In genomic region chr11:107696140-107696539, GRCh38 we compare ENCODE assay signal across 14 cellular contexts. TPM values are rescaled to one million over a fixed set of nuclear protein-coding genes. Genes with fewer than 3 reads are reported as not detected.
DNase-seq lines count a peak whose midpoint lies in the region; ATAC-seq, FAIRE-seq and TF ChIP-seq lines count a peak whose summit lies in the region.
"Had no signal": no experiment of that assay in that cellular context is flagged by ENCODE, and none has a peak within 500 bp of the region (broad histone marks: within the 10 kb centered on the region; RNA-seq: fewer than 3 reads in every experiment).

No MANE protein-coding gene starts in this region.

- H3K9me3 Mint-ChIP-seq in nephron: peaks cover 12% of the 10 kb centered on the region
- H3K9me3 Mint-ChIP-seq: activated T-helper 17 cell treated with anti-CD3 and anti-CD28 coated beads, Interleukin-2, amount 50 U/mL, for 72 hours had no signal

- CTCF ChIA-PET in endothelial cell of umbilical vein (lab: Charles Lee): interaction anchor here (0.6 to 1.6 kb wide), 11 partner anchors 13 to 203 kb away, joined by 3 to 13 read pairs (median 3); no protein-coding TSS in a partner anchor

- no peaks in the 10 kb centered on the region for H3K36me3 Mint-ChIP-seq in nephron (ENCODE audit: low read depth)

- H4K20me1 ChIP-seq in endothelial cell of umbilical vein (replicated peaks; ENCODE audit: control insufficient read depth, extremely low read depth, insufficient read depth, low read length): no peaks in the 10 kb centered on the region

- 25 to 67% (median 48%) methylated on average over 1 of the region's 1 CpG for WGBS in spleen, 5 donors

- peak; percentile 50 for DNase-seq in COLO829 (ENCODE audit: low spot score)
- peak; percentile 49 for DNase-seq in NCI-H446 treated with DMSO at 0.1 percent for 48 hours (lab: John Stamatoyannopoulos, UW)
- DNase-seq in endothelial cell of umbilical vein (ENCODE audit: low read depth, low spot score): peak; percentile 90
- no peak for DNase-seq in spleen
- DNase-seq: activated B cell treated with CpG ODN at 0.5 μM for 24 hours; DMS79 treated with DMSO at 0.1 percent for 48 hours; GOT3; midbrain; stimulated activated naive CD8-positive, alpha-beta T cell treated with anti-CD3 and anti-CD28 coated beads, Interleukin-15, Interleukin-2, amounts not matched to agents 100 U/mL and 50 U/mL, for 24 hours had no signal

- H3K27ac ChIP-seq in endothelial cell of umbilical vein (ENCODE audit: insufficient read depth, low read depth, low read length) (peak overlapping the region; percentile 15), spleen (no peak overlapping the region)

- peak overlapping the region in 2 of 3 experiments; percentile 5 to 45 for H3K27ac Mint-ChIP-seq in nephron
- H3K27ac Mint-ChIP-seq: activated B cell treated with CpG ODN at 0.5 μM for 24 hours; activated T-helper 17 cell treated with anti-CD3 and anti-CD28 coated beads, Interleukin-2, amount 50 U/mL, for 72 hours had no signal

- H3K27me3 Mint-ChIP-seq in nephron (ENCODE audit: low read depth): no peaks in the 10 kb centered on the region

- H2AFZ ChIP-seq in endothelial cell of umbilical vein (ENCODE audit: low read depth, low read length): no peak overlapping the region

- H3K27me3 ChIP-seq in endothelial cell of umbilical vein (ENCODE audit: control insufficient read depth in 2 of 2, insufficient read depth in 2 of 2, low read length in 2 of 2): no peaks in the 10 kb centered on the region
- peaks cover 0 to 26% (median 3%) of the 10 kb centered on the region in 7 donors for H3K27me3 ChIP-seq in spleen (replicated peaks in 1 of 7)

- dilution Hi-C loops in endothelial cell of umbilical vein (cut with MboI; ENCODE audit: extremely low pct_ligation_motif_present, low sequenced_read_pairs): no loop called here

- H3K4me1 Mint-ChIP-seq in nephron: peaks cover 35% of the 10 kb centered on the region
- H3K4me1 Mint-ChIP-seq: activated B cell treated with CpG ODN at 0.5 μM for 24 hours; activated T-helper 17 cell treated with anti-CD3 and anti-CD28 coated beads, Interleukin-2, amount 50 U/mL, for 72 hours had no signal

- H3K36me3 ChIP-seq in endothelial cell of umbilical vein (ENCODE audit: control insufficient read depth in 2 of 2, extremely low read depth in 1 of 2, insufficient read depth in 2 of 2, low read length in 2 of 2): no peaks in the 10 kb centered on the region
- H3K36me3 ChIP-seq in spleen: no peaks in the 10 kb centered on the region

- H3K4me3 ChIP-seq in endothelial cell of umbilical vein (replicated peaks in 1 of 3; ENCODE audit: insufficient read depth in 1 of 3, low read depth in 1 of 3, low read length in 3 of 3) (no peak overlapping the region), spleen (no peak overlapping the region)

- H3K4me2 ChIP-seq in endothelial cell of umbilical vein (ENCODE audit: insufficient read depth, low read length): peak overlapping the region; percentile 73

- intact Hi-C loops in endothelial cell of umbilical vein (cut with micrococcal nuclease): loop anchor here (1.0 to 5.0 kb wide), 2 partner anchors 201 to 232 kb away; partner anchors contain the start of gene RAB39A
- intact Hi-C loops in spleen (cut with DNase I; ENCODE audit: low total_unique reads): no loop called here

- ATAC-seq in GM19328 (IDR thresholded peaks at IDR 0.05; ENCODE audit: unreplicated experiment) (no peak), GM21717 (IDR thresholded peaks at IDR 0.05; ENCODE audit: unreplicated experiment) (no peak), GM18519 (IDR thresholded peaks at IDR 0.05; ENCODE audit: low FRiP score, unreplicated experiment) (no peak)
- ATAC-seq: activated T-helper 17 cell treated with anti-CD3 and anti-CD28 coated beads, Interleukin-2, amount 50 U/mL, for 72 hours; stimulated activated naive CD8-positive, alpha-beta T cell treated with anti-CD3 and anti-CD28 coated beads, Interleukin-15, Interleukin-2, amounts not matched to agents 100 U/mL and 50 U/mL, for 24 hours had no signal

- BruUV-seq in endothelial cell of umbilical vein (replicated peaks; lab: Mats Ljungman, UMichigan): no TSS peak

- no peaks in the 10 kb centered on the region for H3K9me3 ChIP-seq in endothelial cell of umbilical vein (replicated peaks; ENCODE audit: control insufficient read depth, insufficient read depth, low read length)
- no peaks in the 10 kb centered on the region for H3K9me3 ChIP-seq in spleen

- H3K9me1 ChIP-seq in endothelial cell of umbilical vein (replicated peaks; ENCODE audit: control insufficient read depth, extremely low read depth, insufficient read depth, low read length): no peaks in the 10 kb centered on the region

- no peaks in the 10 kb centered on the region for H3K79me2 ChIP-seq in endothelial cell of umbilical vein (ENCODE audit: control insufficient read depth, insufficient read depth, low read length)

- no peak overlapping the region for H3K9ac ChIP-seq in endothelial cell of umbilical vein (replicated peaks; ENCODE audit: extremely low read depth, insufficient read depth, low read length)

- TF ChIP-seq POLR2A in endothelial cell of umbilical vein (IDR thresholded peaks at IDR 0.05; ENCODE audit: low read depth, low read length): no peak
- TF ChIP-seq POLR2A in spleen (IDR thresholded peaks at IDR 0.05): no peak

- H3K4me1 ChIP-seq in endothelial cell of umbilical vein (ENCODE audit: control insufficient read depth, extremely low read depth, insufficient read depth, low read length) (peaks cover 16% of the 10 kb centered on the region), spleen (no peaks in the 10 kb centered on the region)

- POLR2A ChIA-PET in endothelial cell of umbilical vein (lab: Charles Lee): no interaction called here

- H3K4me3 Mint-ChIP-seq in nephron: no peak overlapping the region
- H3K4me3 Mint-ChIP-seq: activated B cell treated with CpG ODN at 0.5 μM for 24 hours; activated T-helper 17 cell treated with anti-CD3 and anti-CD28 coated beads, Interleukin-2, amount 50 U/mL, for 72 hours had no signal

- TF ChIP-seq CTCF in endothelial cell of umbilical vein (IDR thresholded peaks at IDR 0.05; ENCODE audit: extremely low read depth in 1 of 2, insufficient read depth in 1 of 2, low read depth in 1 of 2, low read length in 2 of 2): no peak
- TF ChIP-seq CTCF in nephron (IDR thresholded peaks at IDR 0.05; ENCODE audit: unreplicated experiment in 3 of 3): no peak
- no peak for TF ChIP-seq CTCF in spleen (IDR thresholded peaks at IDR 0.05 in 8 of 11, conservative IDR thresholded peaks at IDR 0.05 in 3 of 11)

- peak; percentile 89 for FAIRE-seq in endothelial cell of umbilical vein (lab: Jason Lieb, UNC)

TF ChIP-seq in endothelial cell of umbilical vein, 7 proteins besides CTCF, POLR2A, EP300 and RAD21:
- no peak for TF ChIP-seq EZH2 (IDR thresholded peaks at IDR 0.05; ENCODE audit: borderline replicate concordance, low read depth, low read length, severe bottlenecking)
- peak; percentile 93 for TF ChIP-seq GATA2 (IDR thresholded peaks at IDR 0.05; ENCODE audit: insufficient read depth, insufficient read length, low read depth, low read length)
- peak; percentile 92 for TF ChIP-seq FOS (IDR thresholded peaks at IDR 0.05; ENCODE audit: borderline replicate concordance, insufficient read depth, low read length)
- TF ChIP-seq POLR2AphosphoS5 (IDR thresholded peaks at IDR 0.05; ENCODE audit: insufficient read depth, low read depth, low read length): peak; percentile 29
- peak; percentile 91 for TF ChIP-seq JUN (IDR thresholded peaks at IDR 0.05; ENCODE audit: borderline replicate concordance, insufficient read depth, insufficient read length, low read depth)

RNA-seq across cellular contexts. Expression of gene SLN, which starts 15.7 kb away (rescaled TPM):
- not detected in 2 replicates for total RNA-seq in endothelial cell of umbilical vein
- polyA plus RNA-seq in endothelial cell of umbilical vein: 0.25 TPM in 1 of 2 replicates, not detected in the other
- polyA plus RNA-seq in endothelial cell of umbilical vein (2011; cell fraction: cytosol; rRNA removed): not detected in 2 replicates
- polyA plus RNA-seq in endothelial cell of umbilical vein (2011; cell fraction: nucleus; rRNA removed): not detected in 2 replicates
- 0.27 TPM in 1 of 2 replicates, not detected in the other for polyA plus RNA-seq in endothelial cell of umbilical vein (2012)
- polyA minus RNA-seq in endothelial cell of umbilical vein: not detected in 2 replicates
- not detected for polyA minus RNA-seq in endothelial cell of umbilical vein (2011; cell fraction: cytosol; rRNA and poly(A)+ RNA removed)
- not detected in 2 replicates for polyA minus RNA-seq in endothelial cell of umbilical vein (2011; cell fraction: nucleus; rRNA and poly(A)+ RNA removed)
- under 1 TPM in 1 of 7 donors, not detected in 6; 0.73 TPM for total RNA-seq in spleen
- under 1 TPM; 0.09 to 0.86 (median 0.24) TPM for polyA plus RNA-seq in spleen
- total RNA-seq: activated B cell treated with CpG ODN at 0.5 μM for 24 hours; activated T-helper 17 cell treated with anti-CD3 and anti-CD28 coated beads, Interleukin-2, amount 50 U/mL, for 72 hours had no signal
